Comparison of ENCODE assay signal across 32 cellular contexts in the genomic region with DNA sequence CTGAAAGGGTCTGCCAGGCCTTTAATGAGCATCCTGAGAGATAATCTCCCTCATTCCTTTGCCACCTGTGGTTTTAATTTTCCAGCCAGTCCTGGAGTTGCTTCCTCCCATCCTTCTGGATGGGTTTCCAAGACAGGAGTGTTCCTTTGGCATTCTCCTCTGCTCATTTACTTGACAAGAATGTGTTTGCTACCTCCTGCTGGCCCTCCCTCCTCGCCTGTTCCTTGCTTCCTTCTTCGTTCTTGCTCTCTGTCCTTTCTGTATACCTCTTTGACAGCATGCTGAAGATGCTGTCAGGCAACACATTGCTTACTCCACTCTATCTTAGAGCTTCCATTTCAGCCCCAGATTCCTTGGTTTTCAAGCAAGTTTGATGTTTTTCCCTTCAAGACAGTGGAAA. TPM values are rescaled to one million over a fixed set of nuclear protein-coding genes. Genes with fewer than 3 reads are reported as not detected.
"Had no signal": no experiment of that assay in that cellular context is flagged by ENCODE, and none has a peak within 500 bp of the region (broad histone marks: within the 10 kb centered on the region; RNA-seq: fewer than 3 reads in every experiment).

No MANE protein-coding gene starts in this region.

- H3K4me1 ChIP-seq: colonic mucosa, Peyer's patch had no signal

- H3K27ac ChIP-seq: brain microvascular endothelial cell, colonic mucosa, Peyer's patch had no signal

- H3K27me3 ChIP-seq: brain microvascular endothelial cell, colonic mucosa, MG63, Peyer's patch had no signal

- FAIRE-seq: TTC549 had no signal

- H3K36me3 Mint-ChIP-seq: activated naive CD8-positive, alpha-beta T cell had no signal

- H3K4me3 Mint-ChIP-seq: activated CD4-positive, alpha-beta T cell treated with anti-CD3 and anti-CD28 coated beads for 36 hours; activated CD4-positive, alpha-beta T cell treated with anti-CD3 and anti-CD28 coated beads, Interleukin-2, amount 10 ng/mL, durations not matched to agents 7 days and 5 days; activated naive CD8-positive, alpha-beta T cell; activated naive CD8-positive, alpha-beta T cell treated with anti-CD3 and anti-CD28 coated beads, Interleukin-2, amount 50 U/mL, for 24 hours; activated T-cell treated with anti-CD3 and anti-CD28 coated beads, Interleukin-2, amount 50 U/mL, for 72 hours; activated T-helper 17 cell treated with anti-CD3 and anti-CD28 coated beads, Interleukin-2, amount 50 U/mL, for 72 hours; central memory CD8-positive, alpha-beta T cell; T-helper 2 cell treated with Interferon-gamma antibody and Interleukin-4, amounts not matched to agents 5 μg/mL and 100 μg/mL, for 36 hours had no signal

- DNase-seq: activated CD4-positive, alpha-beta T cell treated with anti-CD3 and anti-CD28 coated beads for 36 hours; activated CD4-positive, alpha-beta T cell treated with anti-CD3 and anti-CD28 coated beads, Interleukin-2, amount 10 ng/mL, durations not matched to agents 7 days and 5 days; activated CD4-positive, alpha-beta T cell treated with anti-CD3 and anti-CD28 coated beads, Interleukin-2, amount 50 U/mL, for 48 hours; activated CD8-positive, alpha-beta memory T cell treated with anti-CD3 and anti-CD28 coated beads, Interleukin-2, amount 50 U/mL, for 48 hours; activated gamma-delta T cell; activated naive CD4-positive, alpha-beta T cell treated with Interleukin-2 at 50 U/mL for 16 hours; activated naive CD8-positive, alpha-beta T cell treated with anti-CD3 and anti-CD28 coated beads, Interleukin-2, amount 50 U/mL, for 24 hours; activated T-cell treated with anti-CD3 and anti-CD28 coated beads, Interleukin-2, amount 50 U/mL, for 72 hours; aorta; brain microvascular endothelial cell; colonic mucosa; Kasumi-1; MG63; NCI-H1048; NCI-H1105 treated with DMSO at 0.1 percent for 48 hours; NCI-H1436; NCI-H1694; NCI-H1930; NCI-H2081 treated with DMSO at 0.1 percent for 48 hours; NCI-H226; NCI-H446 treated with DMSO at 0.1 percent for 48 hours; NCI-H69; NCI-H82; PC-3; Peyer's patch; Right ventricle myocardium superior had no signal

- H3K9me3 ChIP-seq: colonic mucosa, MG63, Peyer's patch had no signal

- H3K36me3 ChIP-seq: brain microvascular endothelial cell, colonic mucosa, MG63, Peyer's patch had no signal

- ATAC-seq: activated CD4-positive, alpha-beta T cell treated with anti-CD3 and anti-CD28 coated beads for 36 hours; activated CD4-positive, CD25-positive, alpha-beta regulatory T cell treated with anti-CD3 and anti-CD28 coated beads, Interleukin-2, amount 50 U/mL, for 24 hours; activated naive CD8-positive, alpha-beta T cell treated with anti-CD3 and anti-CD28 coated beads, Interleukin-2, amount 50 U/mL, for 24 hours; activated T-cell treated with anti-CD3 and anti-CD28 coated beads, Interleukin-2, amount 50 U/mL, for 72 hours; activated T-helper 17 cell treated with anti-CD3 and anti-CD28 coated beads, Interleukin-2, amount 50 U/mL, for 72 hours; PC-3 had no signal

- H3K4me1 Mint-ChIP-seq: activated CD4-positive, alpha-beta T cell treated with anti-CD3 and anti-CD28 coated beads for 36 hours; activated CD4-positive, alpha-beta T cell treated with anti-CD3 and anti-CD28 coated beads, Interleukin-2, amount 10 ng/mL, durations not matched to agents 7 days and 5 days; activated T-helper 17 cell treated with anti-CD3 and anti-CD28 coated beads, Interleukin-2, amount 50 U/mL, for 72 hours had no signal

- H3K27ac Mint-ChIP-seq: activated CD4-positive, alpha-beta T cell treated with anti-CD3 and anti-CD28 coated beads for 36 hours; activated CD4-positive, alpha-beta T cell treated with anti-CD3 and anti-CD28 coated beads, Interleukin-2, amount 10 ng/mL, durations not matched to agents 7 days and 5 days; activated naive CD8-positive, alpha-beta T cell; activated naive CD8-positive, alpha-beta T cell treated with anti-CD3 and anti-CD28 coated beads, Interleukin-2, amount 50 U/mL, for 24 hours; activated T-cell treated with anti-CD3 and anti-CD28 coated beads, Interleukin-2, amount 50 U/mL, for 72 hours; activated T-helper 17 cell treated with anti-CD3 and anti-CD28 coated beads, Interleukin-2, amount 50 U/mL, for 72 hours; T-helper 2 cell treated with Interferon-gamma antibody and Interleukin-4, amounts not matched to agents 5 μg/mL and 100 μg/mL, for 36 hours had no signal

- H3K4me3 ChIP-seq: colonic mucosa, MG63, Peyer's patch had no signal

RNA-seq across cellular contexts. Expression of a gene that starts 46.0 kb away (rescaled TPM):
- total RNA-seq: activated CD4-positive, alpha-beta T cell treated with anti-CD3 and anti-CD28 coated beads for 36 hours; activated CD4-positive, alpha-beta T cell treated with anti-CD3 and anti-CD28 coated beads, Interleukin-2, amount 10 ng/mL, durations not matched to agents 7 days and 5 days; activated T-helper 17 cell treated with anti-CD3 and anti-CD28 coated beads, Interleukin-2, amount 50 U/mL, for 72 hours had no signal
- polyA plus RNA-seq: aorta had no signal
